Comparison of ENCODE assay signal across 17 cellular contexts in the genomic region with DNA sequence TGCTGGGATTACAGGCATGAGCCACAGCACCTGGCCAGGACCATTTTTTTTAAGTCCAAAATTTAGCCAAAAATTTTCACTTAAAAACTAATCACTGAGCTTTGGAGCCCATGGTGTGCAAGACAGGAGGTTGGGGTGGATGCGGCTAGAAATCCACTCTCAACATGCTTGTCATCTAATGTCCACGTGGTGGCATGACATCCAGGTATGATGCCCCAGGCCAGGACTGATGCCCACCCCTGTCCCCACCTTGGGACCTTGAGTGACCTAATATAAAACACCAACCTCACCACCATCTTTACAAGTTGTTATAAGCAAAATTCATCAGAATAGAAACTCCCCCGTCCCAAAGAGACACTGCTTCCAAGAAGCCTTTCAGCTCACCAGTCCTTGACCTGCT. TPM values are rescaled to one million over a fixed set of nuclear protein-coding genes. Genes with fewer than 3 reads are reported as not detected.
DNase-seq lines count a peak whose midpoint lies in the region; ATAC-seq and TF ChIP-seq lines count a peak whose summit lies in the region.
"Had no signal": no experiment of that assay in that cellular context is flagged by ENCODE, and none has a peak within 500 bp of the region (broad histone marks: within the 10 kb centered on the region; RNA-seq: fewer than 3 reads in every experiment).

No MANE protein-coding gene starts in this region.

- TF ChIP-seq CTCF in DOHH2 (IDR thresholded peaks at IDR 0.05; ENCODE audit: low read depth, low read length, poor library complexity, severe bottlenecking) (peak; percentile 49), Loucy (conservative IDR thresholded peaks at IDR 0.05; ENCODE audit: low read length) (peak; percentile 33), WERI-Rb-1 (IDR thresholded peaks at IDR 0.05; ENCODE audit: low read depth, low read length) (0 out of 2 replicates have a peak, but pooled peaks have one; percentile 1), liver (IDR thresholded peaks at IDR 0.05; ENCODE audit: low read depth, low read length, missing input control) (peak; percentile 5)

- no peak overlapping the region for H2AFZ ChIP-seq in Loucy (ENCODE audit: low read length)
- H2AFZ ChIP-seq: GM23338 had no signal

- 75% methylated on average over 3 of the region's 3 CpGs for WGBS in liver

- no peaks in the 10 kb centered on the region for H3K9me3 ChIP-seq in DOHH2 (ENCODE audit: control insufficient read depth, insufficient read depth, low read length)
- H3K9me3 ChIP-seq in Loucy (ENCODE audit: insufficient read depth, low read depth, low read length), result no peaks in the 10 kb centered on the region
- no peaks in the 10 kb centered on the region for H3K9me3 ChIP-seq in WERI-Rb-1 (ENCODE audit: severe bottlenecking)
- H3K9me3 ChIP-seq in liver (ENCODE audit: control insufficient read depth in 4 of 4, low read length in 3 of 4), result no peaks in the 10 kb centered on the region

- H3K4me2 ChIP-seq in DOHH2 (ENCODE audit: low read length) (no peak overlapping the region), Loucy (ENCODE audit: low read depth, low read length, poor library complexity, severe bottlenecking) (no peak overlapping the region)
- H3K4me2 ChIP-seq: GM23338 had no signal

- peaks cover 14% of the 10 kb centered on the region for H3K27me3 ChIP-seq in DOHH2 (ENCODE audit: control insufficient read depth, low read length)
- no peaks in the 10 kb centered on the region for H3K27me3 ChIP-seq in Loucy (ENCODE audit: insufficient read depth, low read length, poor library complexity, severe bottlenecking)
- no peaks in the 10 kb centered on the region for H3K27me3 ChIP-seq in WERI-Rb-1 (ENCODE audit: insufficient read depth, low read depth, severe bottlenecking)
- no peaks in the 10 kb centered on the region for H3K27me3 ChIP-seq in liver (ENCODE audit: control insufficient read depth in 4 of 4, insufficient read depth in 4 of 4, low read length in 3 of 4)

- H3K9ac ChIP-seq in Loucy (ENCODE audit: low read depth, low read length, poor library complexity, severe bottlenecking), result no peak overlapping the region
- H3K9ac ChIP-seq in liver (ENCODE audit: low read depth in 1 of 2, low read length in 2 of 2), result no peak overlapping the region

- DNase-seq in WERI-Rb-1 (no peak), cerebellum (ENCODE audit: low spot score) (no peak)
- no peak for DNase-seq in stimulated activated CD4-positive, alpha-beta T cell treated with anti-CD3 and anti-CD28 coated beads, Interleukin-15, amount 100 ng/mL, for 24 hours
- DNase-seq: Calu3; CD4-positive, alpha-beta memory T cell; DMS53; NCI-H1105 treated with DMSO at 0.1 percent for 48 hours; NCI-H187; NCI-H446; Right ventricle myocardium superior had no signal

- H3F3A ChIP-seq in DOHH2 (ENCODE audit: control insufficient read depth, insufficient read depth) (peaks cover under 1% of the 10 kb centered on the region; the same call in 1 of the 2 replicates), Loucy (ENCODE audit: low read depth) (no peaks in the 10 kb centered on the region)

- H3K4me1 ChIP-seq in DOHH2 (ENCODE audit: control insufficient read depth, low read length) (no peaks in the 10 kb centered on the region), Loucy (ENCODE audit: insufficient read depth, low read length, poor library complexity, severe bottlenecking) (no peaks in the 10 kb centered on the region), liver (ENCODE audit: control insufficient read depth in 4 of 4, insufficient read depth in 4 of 4, low read length in 3 of 4) (no peaks in the 10 kb centered on the region)

- H4K20me1 ChIP-seq in DOHH2 (ENCODE audit: control insufficient read depth, insufficient read depth, low read depth, low read length) (no peaks in the 10 kb centered on the region), Loucy (ENCODE audit: insufficient read depth, low read length, poor library complexity, severe bottlenecking) (no peaks in the 10 kb centered on the region)

- no peak for TF ChIP-seq RAD21 in liver (IDR thresholded peaks at IDR 0.05)

- H3K36me3 ChIP-seq in DOHH2 (ENCODE audit: control insufficient read depth, low read length) (no peaks in the 10 kb centered on the region), Loucy (ENCODE audit: insufficient read depth, low read length) (no peaks in the 10 kb centered on the region), WERI-Rb-1 (no peaks in the 10 kb centered on the region), liver (ENCODE audit: control insufficient read depth in 4 of 4, insufficient read depth in 3 of 4, low read depth in 1 of 4, low read length in 3 of 4) (no peaks in the 10 kb centered on the region)

- no peak overlapping the region for H3K27ac ChIP-seq in DOHH2 (ENCODE audit: low read depth, low read length)
- no peak overlapping the region for H3K27ac ChIP-seq in WERI-Rb-1
- no peak overlapping the region for H3K27ac ChIP-seq in liver (ENCODE audit: low read depth in 1 of 2, low read length in 2 of 2)
- H3K27ac ChIP-seq: SK-N-MC had no signal

- H3K9me2 ChIP-seq in DOHH2 (replicated peaks; ENCODE audit: control insufficient read depth, low read length), result no peaks in the 10 kb centered on the region
- H3K9me2 ChIP-seq in Loucy (replicated peaks; ENCODE audit: low read depth, low read length), result no peaks in the 10 kb centered on the region

- H3K4me3 ChIP-seq in DOHH2 (ENCODE audit: low read length) (no peak overlapping the region), Loucy (ENCODE audit: low read length, poor library complexity, severe bottlenecking) (no peak overlapping the region), WERI-Rb-1 (ENCODE audit: low read depth, low read length) (no peak overlapping the region), liver (ENCODE audit: low read depth in 1 of 3, low read length in 3 of 3) (no peak overlapping the region)
- H3K4me3 ChIP-seq: GM23338, SK-N-MC had no signal

- H3K79me2 ChIP-seq in DOHH2 (ENCODE audit: control insufficient read depth, low read length), result no peaks in the 10 kb centered on the region
- no peaks in the 10 kb centered on the region for H3K79me2 ChIP-seq in Loucy (ENCODE audit: insufficient read depth, low read length)

- ATAC-seq in HG03039 (IDR thresholded peaks at IDR 0.05; ENCODE audit: unreplicated experiment) (no peak), HG03442 (IDR thresholded peaks at IDR 0.05; ENCODE audit: unreplicated experiment) (no peak)

TF ChIP-seq in liver, 16 proteins besides CTCF, POLR2A, EP300 and RAD21:
- TF ChIP-seq HNF4G (IDR thresholded peaks at IDR 0.05) (no peak), HNF4A (conservative IDR thresholded peaks at IDR 0.05) (no peak), SP1 (IDR thresholded peaks at IDR 0.05) (no peak), EGR1 (IDR thresholded peaks at IDR 0.05; ENCODE audit: low read depth in 2 of 2) (no peak), ZBTB33 (IDR thresholded peaks at IDR 0.05) (no peak), GABPA (IDR thresholded peaks at IDR 0.05 in 1 of 2, conservative IDR thresholded peaks at IDR 0.05 in 1 of 2) (no peak)

RNA-seq across cellular contexts. Expression of gene IMPDH1, which starts 20.4 kb away (rescaled TPM):
- total RNA-seq in liver, result 10 to 100 TPM in 1 of 2 donors, 1 to 10 TPM in 1; 5.0 to 11.1 TPM
- polyA plus RNA-seq in liver, result 1 to 10 TPM; 2.4 to 5.4 TPM
- 38.3 TPM for total RNA-seq in cerebellum

RNA-seq across cellular contexts. Expression of gene HILPDA, which starts 25.5 kb away (rescaled TPM):
- total RNA-seq in liver, result 1 to 10 TPM; 5.2 to 5.6 TPM
- polyA plus RNA-seq in liver, result 1 to 10 TPM; 3.9 to 5.1 TPM
- 33.6 TPM for total RNA-seq in cerebellum

RNA-seq across cellular contexts. Expression of gene METTL2B, which starts 46.3 kb away (rescaled TPM):
- total RNA-seq in liver (10 to 100 TPM; 15.8 to 20.7 TPM), cerebellum (38.0 TPM)
- polyA plus RNA-seq in liver, result 1 to 10 TPM; 6.8 to 8.3 TPM
